Comparison of ENCODE assay signal across 1 cellular context in the genomic region with DNA sequence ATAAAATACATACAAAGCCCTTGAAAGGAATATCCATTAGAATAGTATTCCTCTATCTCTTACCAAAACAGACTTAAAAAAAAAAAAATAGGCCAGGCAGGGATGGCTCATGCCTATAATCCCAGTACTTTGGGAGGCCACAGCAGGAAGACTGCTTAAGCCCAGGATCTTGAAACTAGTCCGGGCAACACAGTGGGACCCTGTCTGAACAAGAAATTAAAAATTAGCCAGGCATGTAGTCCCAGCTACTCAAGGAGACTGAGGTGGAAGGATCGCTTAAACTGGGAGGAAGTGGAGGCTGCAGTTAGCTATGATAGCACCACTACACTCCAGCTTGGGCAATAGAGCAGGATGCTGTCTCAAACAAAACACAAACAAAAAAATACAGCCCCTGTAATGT.
TF ChIP-seq lines count a peak whose summit lies in the region.

No MANE protein-coding gene starts in this region.

TF ChIP-seq in HepG2, 621 proteins besides CTCF, POLR2A, EP300 and RAD21:
- TF ChIP-seq, protein P1, sequence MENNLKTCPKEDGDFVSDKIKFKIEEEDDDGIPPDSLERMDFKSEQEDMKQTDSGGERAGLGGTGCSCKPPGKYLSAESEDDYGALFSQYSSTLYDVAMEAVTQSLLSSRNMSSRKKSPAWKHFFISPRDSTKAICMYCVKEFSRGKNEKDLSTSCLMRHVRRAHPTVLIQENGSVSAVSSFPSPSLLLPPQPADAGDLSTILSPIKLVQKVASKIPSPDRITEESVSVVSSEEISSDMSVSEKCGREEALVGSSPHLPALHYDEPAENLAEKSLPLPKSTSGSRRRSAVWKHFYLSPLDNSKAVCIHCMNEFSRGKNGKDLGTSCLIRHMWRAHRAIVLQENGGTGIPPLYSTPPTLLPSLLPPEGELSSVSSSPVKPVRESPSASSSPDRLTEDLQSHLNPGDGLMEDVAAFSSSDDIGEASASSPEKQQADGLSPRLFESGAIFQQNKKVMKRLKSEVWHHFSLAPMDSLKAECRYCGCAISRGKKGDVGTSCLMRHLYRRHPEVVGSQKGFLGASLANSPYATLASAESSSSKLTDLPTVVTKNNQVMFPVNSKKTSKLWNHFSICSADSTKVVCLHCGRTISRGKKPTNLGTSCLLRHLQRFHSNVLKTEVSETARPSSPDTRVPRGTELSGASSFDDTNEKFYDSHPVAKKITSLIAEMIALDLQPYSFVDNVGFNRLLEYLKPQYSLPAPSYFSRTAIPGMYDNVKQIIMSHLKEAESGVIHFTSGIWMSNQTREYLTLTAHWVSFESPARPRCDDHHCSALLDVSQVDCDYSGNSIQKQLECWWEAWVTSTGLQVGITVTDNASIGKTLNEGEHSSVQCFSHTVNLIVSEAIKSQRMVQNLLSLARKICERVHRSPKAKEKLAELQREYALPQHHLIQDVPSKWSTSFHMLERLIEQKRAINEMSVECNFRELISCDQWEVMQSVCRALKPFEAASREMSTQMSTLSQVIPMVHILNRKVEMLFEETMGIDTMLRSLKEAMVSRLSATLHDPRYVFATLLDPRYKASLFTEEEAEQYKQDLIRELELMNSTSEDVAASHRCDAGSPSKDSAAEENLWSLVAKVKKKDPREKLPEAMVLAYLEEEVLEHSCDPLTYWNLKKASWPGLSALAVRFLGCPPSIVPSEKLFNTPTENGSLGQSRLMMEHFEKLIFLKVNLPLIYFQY (CRISPR knock-in tag; IDR thresholded peaks at IDR 0.05; ENCODE audit: borderline replicate concordance) = no peak
- TF ChIP-seq ZNF260 (CRISPR knock-in tag; IDR thresholded peaks at IDR 0.05; ENCODE audit: borderline replicate concordance, low read depth) (no peak), TEF (CRISPR knock-in tag; IDR thresholded peaks at IDR 0.05) (no peak), ZFAT (CRISPR knock-in tag; conservative IDR thresholded peaks at IDR 0.05) (no peak), ZNF646 (CRISPR knock-in tag; IDR thresholded peaks at IDR 0.05) (no peak), RELA (CRISPR knock-in tag; IDR thresholded peaks at IDR 0.05) (no peak), HMG20A (CRISPR knock-in tag; IDR thresholded peaks at IDR 0.05; ENCODE audit: borderline replicate concordance) (no peak), SMYD3 (CRISPR knock-in tag; IDR thresholded peaks at IDR 0.05) (no peak), TARDBP (CRISPR knock-in tag; IDR thresholded peaks at IDR 0.05) (no peak), TAF1 (CRISPR knock-in tag; IDR thresholded peaks at IDR 0.05) (no peak), FOXC1 (CRISPR knock-in tag; IDR thresholded peaks at IDR 0.05; ENCODE audit: borderline replicate concordance) (no peak), WIZ (CRISPR knock-in tag; IDR thresholded peaks at IDR 0.05) (no peak), MAX (IDR thresholded peaks at IDR 0.05) (no peak), GPN1 (CRISPR knock-in tag; IDR thresholded peaks at IDR 0.05; ENCODE audit: borderline replicate concordance) (no peak), SALL1 (CRISPR knock-in tag; IDR thresholded peaks at IDR 0.05) (no peak)
- TF ChIP-seq, protein P2, sequence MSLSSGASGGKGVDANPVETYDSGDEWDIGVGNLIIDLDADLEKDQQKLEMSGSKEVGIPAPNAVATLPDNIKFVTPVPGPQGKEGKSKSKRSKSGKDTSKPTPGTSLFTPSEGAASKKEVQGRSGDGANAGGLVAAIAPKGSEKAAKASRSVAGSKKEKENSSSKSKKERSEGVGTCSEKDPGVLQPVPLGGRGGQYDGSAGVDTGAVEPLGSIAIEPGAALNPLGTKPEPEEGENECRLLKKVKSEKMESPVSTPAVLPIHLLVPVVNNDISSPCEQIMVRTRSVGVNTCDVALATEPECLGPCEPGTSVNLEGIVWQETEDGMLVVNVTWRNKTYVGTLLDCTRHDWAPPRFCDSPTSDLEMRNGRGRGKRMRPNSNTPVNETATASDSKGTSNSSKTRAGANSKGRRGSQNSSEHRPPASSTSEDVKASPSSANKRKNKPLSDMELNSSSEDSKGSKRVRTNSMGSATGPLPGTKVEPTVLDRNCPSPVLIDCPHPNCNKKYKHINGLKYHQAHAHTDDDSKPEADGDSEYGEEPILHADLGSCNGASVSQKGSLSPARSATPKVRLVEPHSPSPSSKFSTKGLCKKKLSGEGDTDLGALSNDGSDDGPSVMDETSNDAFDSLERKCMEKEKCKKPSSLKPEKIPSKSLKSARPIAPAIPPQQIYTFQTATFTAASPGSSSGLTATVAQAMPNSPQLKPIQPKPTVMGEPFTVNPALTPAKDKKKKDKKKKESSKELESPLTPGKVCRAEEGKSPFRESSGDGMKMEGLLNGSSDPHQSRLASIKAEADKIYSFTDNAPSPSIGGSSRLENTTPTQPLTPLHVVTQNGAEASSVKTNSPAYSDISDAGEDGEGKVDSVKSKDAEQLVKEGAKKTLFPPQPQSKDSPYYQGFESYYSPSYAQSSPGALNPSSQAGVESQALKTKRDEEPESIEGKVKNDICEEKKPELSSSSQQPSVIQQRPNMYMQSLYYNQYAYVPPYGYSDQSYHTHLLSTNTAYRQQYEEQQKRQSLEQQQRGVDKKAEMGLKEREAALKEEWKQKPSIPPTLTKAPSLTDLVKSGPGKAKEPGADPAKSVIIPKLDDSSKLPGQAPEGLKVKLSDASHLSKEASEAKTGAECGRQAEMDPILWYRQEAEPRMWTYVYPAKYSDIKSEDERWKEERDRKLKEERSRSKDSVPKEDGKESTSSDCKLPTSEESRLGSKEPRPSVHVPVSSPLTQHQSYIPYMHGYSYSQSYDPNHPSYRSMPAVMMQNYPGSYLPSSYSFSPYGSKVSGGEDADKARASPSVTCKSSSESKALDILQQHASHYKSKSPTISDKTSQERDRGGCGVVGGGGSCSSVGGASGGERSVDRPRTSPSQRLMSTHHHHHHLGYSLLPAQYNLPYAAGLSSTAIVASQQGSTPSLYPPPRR (CRISPR knock-in tag; IDR thresholded peaks at IDR 0.05; ENCODE audit: borderline replicate concordance) = no peak
- TF ChIP-seq, protein P3, sequence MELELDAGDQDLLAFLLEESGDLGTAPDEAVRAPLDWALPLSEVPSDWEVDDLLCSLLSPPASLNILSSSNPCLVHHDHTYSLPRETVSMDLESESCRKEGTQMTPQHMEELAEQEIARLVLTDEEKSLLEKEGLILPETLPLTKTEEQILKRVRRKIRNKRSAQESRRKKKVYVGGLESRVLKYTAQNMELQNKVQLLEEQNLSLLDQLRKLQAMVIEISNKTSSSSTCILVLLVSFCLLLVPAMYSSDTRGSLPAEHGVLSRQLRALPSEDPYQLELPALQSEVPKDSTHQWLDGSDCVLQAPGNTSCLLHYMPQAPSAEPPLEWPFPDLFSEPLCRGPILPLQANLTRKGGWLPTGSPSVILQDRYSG (CRISPR knock-in tag; IDR thresholded peaks at IDR 0.05) = no peak
